In genomic region chr7:105565190-105565589, GRCh38 we compare ENCODE assay signal across 24 cellular contexts.
"Had no signal": no experiment of that assay in that cellular context is flagged by ENCODE, and none has a peak within 500 bp of the region (broad histone marks: within the 10 kb centered on the region; RNA-seq: fewer than 3 reads in every experiment).

No MANE protein-coding gene starts in this region.

- DNase-seq: heart left ventricle; immature natural killer cell; kidney; left colon; left lung; lower lobe of right lung; mammary epithelial cell; mesendoderm; naive thymus-derived CD8-positive, alpha-beta T cell; right lobe of liver; stimulated activated CD4-positive, alpha-beta T cell treated with anti-CD3 and anti-CD28 coated beads, Interleukin-1b, Interleukin-23, amount 100 ng/mL, for 48 hours; stimulated activated CD4-positive, alpha-beta T cell treated with anti-CD3 and anti-CD28 coated beads, Interleukin-2, amount 100 ng/mL, for 48 hours; stimulated activated CD4-positive, alpha-beta T cell treated with anti-CD3 and anti-CD28 coated beads, Interleukin-4, amount 100 ng/mL, for 4 hours; stimulated activated CD8-positive, alpha-beta memory T cell treated with anti-CD3 and anti-CD28 coated beads, Interleukin-4, amount 100 ng/mL, for 48 hours; stimulated activated naive CD4-positive, alpha-beta T cell treated with Interleukin-2 at 50 U/mL for 16 hours; stimulated activated naive CD8-positive, alpha-beta T cell treated with anti-CD3 and anti-CD28 coated beads, Interleukin-15, amount 100 ng/mL, for 72 hours; transverse colon; upper lobe of left lung had no signal

- H3K27me3 ChIP-seq: heart left ventricle, left lung, right atrium auricular region, right lobe of liver, suprapubic skin, transverse colon, upper lobe of left lung, vagina had no signal

- H3K9ac ChIP-seq: parathyroid adenoma had no signal

- H3K4me3 ChIP-seq: heart left ventricle, left lung, lower lobe of right lung, right atrium auricular region, right lobe of liver, smooth muscle cell, suprapubic skin, transverse colon, upper lobe of left lung, vagina had no signal

- H2AFZ ChIP-seq: parathyroid adenoma had no signal

- H3K4me1 ChIP-seq: heart left ventricle, left lung, lower lobe of right lung, parathyroid adenoma, right atrium auricular region, right lobe of liver, suprapubic skin, transverse colon, upper lobe of left lung had no signal

- H3K27ac ChIP-seq: heart left ventricle, left lung, lower lobe of right lung, parathyroid adenoma, right atrium auricular region, right lobe of liver, suprapubic skin, transverse colon, upper lobe of left lung, vagina had no signal

- H3K9me3 ChIP-seq: heart left ventricle, left lung, lower lobe of right lung, right atrium auricular region, right lobe of liver, suprapubic skin, transverse colon, upper lobe of left lung, vagina had no signal

- H3K79me2 ChIP-seq: parathyroid adenoma had no signal

- ATAC-seq: heart left ventricle; left colon; left lung; lower lobe of right lung; naive thymus-derived CD8-positive, alpha-beta T cell; right lobe of liver; stimulated activated memory B cell treated with anti-CD40 and anti-IgM and Interleukin-4, amounts not matched to agents 10 μg/mL and 1 μg/mL and 100 μg/mL, for 72 hours; stimulated activated naive CD8-positive, alpha-beta T cell treated with anti-CD3 and anti-CD28 coated beads, Interleukin-15, amount 100 ng/mL, for 72 hours had no signal

- H3K4me2 ChIP-seq: smooth muscle cell had no signal
